ENCODE assay signal across 8 cellular contexts in genomic region chr2:38602732-38603401, GRCh38. TPM values are rescaled to one million over a fixed set of nuclear protein-coding genes. Genes with fewer than 3 reads are reported as not detected.
DNase-seq lines count a peak whose midpoint lies in the region; ATAC-seq and TF ChIP-seq lines count a peak whose summit lies in the region.

TSS of gene HNRNPLL (minus strand) at chr2:38602928. CDS start at chr2:38602626, 302 bp downstream.

- H2BK5ac ChIP-seq in IMR-90 (ENCODE audit: low read depth, low read length, poor library complexity, severe bottlenecking), result peak within 1 kb of the TSS; percentile 95

- CTCF ChIA-PET in IMR-90 (lab: Yijun Ruan, JAX), result interaction anchor here (0.6 to 1.6 kb wide), 8 partner anchors 10 to 124 kb away, joined by 3 to 5 read pairs (median 3); no protein-coding TSS in a partner anchor

- peak within 1 kb of the TSS; percentile 91 for H2AFZ ChIP-seq in IMR-90 (replicated peaks; ENCODE audit: low read length, poor library complexity)

- H3K9ac ChIP-seq in IMR-90 (ENCODE audit: low read depth, low read length), result peak within 1 kb of the TSS; percentile 97

- TF ChIP-seq RAD21 in IMR-90 (IDR thresholded peaks at IDR 0.05; ENCODE audit: low read length), result no peak

- H3K18ac ChIP-seq in IMR-90 (ENCODE audit: low read depth, low read length), result peak within 1 kb of the TSS; percentile 80; the same call in 1 of the 2 replicates

- peaks cover 3% of the 10 kb centered on the region; the same call in 1 of the 2 replicates for H3K9me1 ChIP-seq in IMR-90 (ENCODE audit: insufficient read depth, low read length)

- DNase-seq in Caki2 (ENCODE audit: low read depth), result peak; percentile 100
- peak; percentile 97 for DNase-seq in IMR-90
- DNase-seq in OCI-M2 (lab: John Stamatoyannopoulos, UW; ENCODE audit: unreplicated experiment), result peak; percentile 62
- DNase-seq in activated T-cell treated with anti-CD3 and anti-CD28 coated beads for 4 hours, result peak; percentile 93
- DNase-seq in epidermal melanocyte (ENCODE audit: insufficient read length, low spot score), result peak; percentile 90
- DNase-seq in middle frontal gyrus (ENCODE audit: extremely low spot score, low spot score), result peak; percentile 94
- peak; percentile 80 to 88 for DNase-seq in stimulated activated CD8-positive, alpha-beta memory T cell treated with anti-CD3 and anti-CD28 coated beads, Interleukin-2, amount 100 ng/mL, for 1 hour (ENCODE audit: low read depth in 2 of 2)

- POLR2A ChIA-PET in IMR-90 (lab: Charles Lee; ENCODE audit: unreplicated experiment), result no interaction called here

- H3K23ac ChIP-seq in IMR-90 (ENCODE audit: low read depth, low read length), result peak within 1 kb of the TSS; percentile 90

- intact Hi-C loops in IMR-90 (cut with micrococcal nuclease), result loop anchor here (1.0 kb wide), 1 partner anchor 123 kb away; no protein-coding TSS in a partner anchor

- peaks cover 32% of the 10 kb centered on the region for H4K20me1 ChIP-seq in IMR-90 (ENCODE audit: insufficient read depth, low read length)

- peak within 1 kb of the TSS; percentile 99 for H3K14ac ChIP-seq in IMR-90 (replicated peaks; ENCODE audit: low read depth, low read length)

- H3K4me1 ChIP-seq in IMR-90 (ENCODE audit: control insufficient read depth, insufficient read depth, low read length), result peaks cover 10% of the 10 kb centered on the region

- peak within 1 kb of the TSS; percentile 63 to 68; a peak in 2 of 4 replicates for H4K8ac ChIP-seq in IMR-90 (ENCODE audit: low read depth in 2 of 2, low read length in 2 of 2)

- H2BK120ac ChIP-seq in IMR-90 (ENCODE audit: low read depth, low read length), result peak within 1 kb of the TSS; percentile 66

- peak within 1 kb of the TSS; percentile 97 for H2AK9ac ChIP-seq in IMR-90 (replicated peaks; ENCODE audit: low read depth, low read length, poor library complexity)

- dilution Hi-C loops in IMR-90 (cut with HindIII; ENCODE audit: low sequenced_read_pairs, unreplicated experiment), result no loop called here

- in situ Hi-C loops in Caki2 (cut with HindIII; ENCODE audit: low pct_unique_long_range_greater_than_20kb, low sequenced_read_pairs), result no loop called here
- in situ Hi-C loops in IMR-90 (cut with MboI; ENCODE audit: low sequenced_read_pairs), result loop anchor here (5.0 kb wide), 1 partner anchor 119 kb away; no protein-coding TSS in a partner anchor

- ATAC-seq in GM21515 (IDR thresholded peaks at IDR 0.05; ENCODE audit: unreplicated experiment) (peak; percentile 68), IMR-90 (ENCODE audit: low read depth) (peak; percentile 93)

- H4K5ac ChIP-seq in IMR-90 (ENCODE audit: low read depth, low read length), result peak within 1 kb of the TSS; percentile 40; the same call in 1 of the 2 replicates

- H4K91ac ChIP-seq in IMR-90 (ENCODE audit: insufficient read depth, low read depth, low read length), result peak within 1 kb of the TSS; percentile 80

- H2BK20ac ChIP-seq in IMR-90 (ENCODE audit: low read depth, low read length), result no peak within 1 kb of the TSS

- no peaks in the 10 kb centered on the region for H3K27me3 ChIP-seq in IMR-90 (ENCODE audit: control insufficient read depth, insufficient read depth, low read length)

- peak within 1 kb of the TSS; percentile 85 for H3K4me3 ChIP-seq in IMR-90 (ENCODE audit: insufficient read depth, low read depth, low read length)

- H2BK15ac ChIP-seq in IMR-90 (ENCODE audit: low read depth, low read length), result no peak within 1 kb of the TSS

- peak within 1 kb of the TSS; percentile 93 for H3K4ac ChIP-seq in IMR-90 (ENCODE audit: low read depth, low read length)

- peak within 1 kb of the TSS; percentile 67; the same call in 1 of the 2 replicates for H2AK5ac ChIP-seq in IMR-90 (ENCODE audit: low read depth, low read length)

- no TSS peak for BruUV-seq in IMR-90 (replicated peaks; lab: Mats Ljungman, UMichigan)

- peaks cover 0 to 24% of the 10 kb centered on the region in 2 experiments; a peak in 2 of 4 replicates for H3K79me1 ChIP-seq in IMR-90 (ENCODE audit: low read depth in 1 of 2, low read length in 2 of 2)

- peak; percentile 96 for TF ChIP-seq POLR2A in IMR-90 (IDR thresholded peaks at IDR 0.05; ENCODE audit: low read depth, low read length)

- no peaks in the 10 kb centered on the region for H3K36me3 ChIP-seq in IMR-90 (ENCODE audit: control insufficient read depth, insufficient read depth, low read length)

- 0% methylated on average over 11 of the region's 75 CpGs; no CpG with 5 or more reads in 1 of the 2 experiments for WGBS in IMR-90 (ENCODE audit: extremely low coverage in 2 of 2, insufficient read length in 1 of 2), 2 experiments

- no peaks in the 10 kb centered on the region for H3K9me3 ChIP-seq in IMR-90 (ENCODE audit: control insufficient read depth, insufficient read depth, low read length)

- peak within 1 kb of the TSS; percentile 91 for H3K4me2 ChIP-seq in IMR-90 (ENCODE audit: low read depth, low read length)

- TF ChIP-seq CTCF in IMR-90 (conservative IDR thresholded peaks at IDR 0.05; ENCODE audit: low read depth, low read length), result no peak; the same call in 1 of the 2 replicates

- peak within 1 kb of the TSS; percentile 98 for H3K27ac ChIP-seq in IMR-90 (ENCODE audit: insufficient read depth, low read length)

- H3K56ac ChIP-seq in IMR-90 (ENCODE audit: extremely low read depth, insufficient read depth, low read length), result peak within 1 kb of the TSS; percentile 85

TF ChIP-seq in IMR-90, 13 proteins besides CTCF, POLR2A, EP300 and RAD21:
- no peak for TF ChIP-seq SMC3 (IDR thresholded peaks at IDR 0.05; ENCODE audit: low read depth, low read length)
- no peak for TF ChIP-seq BHLHE40 (IDR thresholded peaks at IDR 0.05; ENCODE audit: low read depth, low read length)
- TF ChIP-seq RCOR1 (IDR thresholded peaks at IDR 0.05; ENCODE audit: insufficient replicate concordance, low read length), result peak; percentile 80
- no peak for TF ChIP-seq NFE2L2 (IDR thresholded peaks at IDR 0.05; ENCODE audit: low read depth, low read length)
- TF ChIP-seq CEBPB (IDR thresholded peaks at IDR 0.05; ENCODE audit: low read depth, low read length), result 0 out of 2 replicates have a peak, but pooled peaks have one; percentile 16
- no peak for TF ChIP-seq MAFK (IDR thresholded peaks at IDR 0.05; ENCODE audit: low read depth, low read length)
- peak; percentile 51; the same call in 1 of the 2 replicates for TF ChIP-seq FOS (IDR thresholded peaks at IDR 0.05; ENCODE audit: low read depth, low read length)
- TF ChIP-seq MXI1 (IDR thresholded peaks at IDR 0.05; ENCODE audit: borderline replicate concordance, low read depth, low read length), result no peak
- TF ChIP-seq, protein P1, sequence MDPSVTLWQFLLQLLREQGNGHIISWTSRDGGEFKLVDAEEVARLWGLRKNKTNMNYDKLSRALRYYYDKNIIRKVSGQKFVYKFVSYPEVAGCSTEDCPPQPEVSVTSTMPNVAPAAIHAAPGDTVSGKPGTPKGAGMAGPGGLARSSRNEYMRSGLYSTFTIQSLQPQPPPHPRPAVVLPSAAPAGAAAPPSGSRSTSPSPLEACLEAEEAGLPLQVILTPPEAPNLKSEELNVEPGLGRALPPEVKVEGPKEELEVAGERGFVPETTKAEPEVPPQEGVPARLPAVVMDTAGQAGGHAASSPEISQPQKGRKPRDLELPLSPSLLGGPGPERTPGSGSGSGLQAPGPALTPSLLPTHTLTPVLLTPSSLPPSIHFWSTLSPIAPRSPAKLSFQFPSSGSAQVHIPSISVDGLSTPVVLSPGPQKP (IDR thresholded peaks at IDR 0.05; ENCODE audit: borderline replicate concordance, low read depth, low read length), result no peak
- TF ChIP-seq CHD1 (IDR thresholded peaks at IDR 0.05; ENCODE audit: low read depth, low read length), result no peak
- TF ChIP-seq MAZ (IDR thresholded peaks at IDR 0.05; ENCODE audit: borderline replicate concordance, low read depth, low read length), result peak; percentile 98
- TF ChIP-seq, protein P2, sequence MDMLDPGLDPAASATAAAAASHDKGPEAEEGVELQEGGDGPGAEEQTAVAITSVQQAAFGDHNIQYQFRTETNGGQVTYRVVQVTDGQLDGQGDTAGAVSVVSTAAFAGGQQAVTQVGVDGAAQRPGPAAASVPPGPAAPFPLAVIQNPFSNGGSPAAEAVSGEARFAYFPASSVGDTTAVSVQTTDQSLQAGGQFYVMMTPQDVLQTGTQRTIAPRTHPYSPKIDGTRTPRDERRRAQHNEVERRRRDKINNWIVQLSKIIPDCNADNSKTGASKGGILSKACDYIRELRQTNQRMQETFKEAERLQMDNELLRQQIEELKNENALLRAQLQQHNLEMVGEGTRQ (IDR thresholded peaks at IDR 0.05; ENCODE audit: low read depth, low read length), result 0 out of 2 replicates have a peak, but pooled peaks have one; percentile 7
TF ChIP-seq in IMR-90: peak in this region for 5.

RNA-seq across cellular contexts. Expression of gene HNRNPLL, which starts in this region (rescaled TPM):
- 9.8 and 37.1 TPM in 2 replicates for total RNA-seq in Caki2 (2014; rRNA removed; shearing (Covaris generic); ENCODE audit: low replicate concordance)
- total RNA-seq in IMR-90 (2012; rRNA removed), result 49.2 and 53.1 TPM in 2 replicates
- 20.2 and 23.7 TPM in 2 replicates for polyA plus RNA-seq in IMR-90 (2012; rRNA removed)
- polyA plus RNA-seq in IMR-90 (2012; cell fraction: cytosol; rRNA removed), result 9.2 and 12.6 TPM in 2 replicates
- 7.9 and 36.5 TPM in 2 replicates for polyA plus RNA-seq in IMR-90 (2012; cell fraction: nucleus; rRNA removed; ENCODE audit: low replicate concordance)

Comparison
In these comparisons a context has a peak if more than half of its experiments do, and no peak if none do; other contexts are left out.
1. Peak in every context shown above with its lines: DNase-seq, ATAC-seq, H3K4me3 ChIP-seq and H3K27ac ChIP-seq.